In the genomic region with DNA sequence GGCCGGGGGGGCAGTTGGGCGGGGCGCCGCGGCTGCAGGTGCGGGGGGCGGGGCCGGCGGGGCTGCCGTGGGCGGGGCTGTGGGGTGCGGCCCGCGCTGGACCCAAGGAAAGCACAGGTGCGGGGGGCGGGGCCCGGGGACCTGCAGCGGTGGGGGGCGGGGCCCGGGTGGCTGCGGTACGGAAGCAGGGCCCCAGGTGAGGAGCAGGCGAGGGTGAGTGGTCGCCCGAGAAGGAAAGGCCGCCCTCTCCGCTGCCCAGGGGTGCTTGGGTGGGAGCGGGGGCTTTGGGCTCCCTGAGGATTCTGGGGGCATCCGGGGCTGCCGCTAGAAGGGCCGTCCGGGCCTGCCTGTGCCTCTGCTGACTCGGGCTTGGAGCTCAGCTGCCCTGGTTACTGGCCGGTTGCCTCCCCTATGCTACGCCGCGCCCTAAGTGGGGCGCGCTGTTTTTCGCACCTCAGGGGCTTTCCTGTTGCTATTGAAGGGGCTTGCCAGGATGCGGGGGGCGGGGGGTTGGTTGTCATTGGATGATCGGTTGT, we compare ENCODE assay signal across 8 cellular contexts. TPM values are rescaled to one million over a fixed set of nuclear protein-coding genes. Genes with fewer than 3 reads are reported as not detected.
DNase-seq lines count a peak whose midpoint lies in the region; ATAC-seq and TF ChIP-seq lines count a peak whose summit lies in the region.

No MANE protein-coding gene starts in this region.

- peak; percentile 0 to 20 for ATAC-seq in natural killer cell treated with Interleukin-12 subunit alpha and Interleukin-12 subunit beta and Interleukin-15 and Interleukin-18, amount 100 ng/mL, for 72 hours
- ATAC-seq in GM18502 (IDR thresholded peaks at IDR 0.05; ENCODE audit: poor library complexity, unreplicated experiment), result no peak

- H3K27ac ChIP-seq in epithelial cell of prostate, result peak overlapping the region; percentile 28
- H3K27ac ChIP-seq in vagina, result no peak overlapping the region

- H3K4me3 ChIP-seq in GM06990 (replicated peaks; ENCODE audit: low read depth, low read length) (peak overlapping the region; percentile 48), vagina (peak overlapping the region; percentile 37 to 84)

- no peaks in the 10 kb centered on the region for H3K9me3 ChIP-seq in vagina

- TF ChIP-seq POLR2A in vagina (IDR thresholded peaks at IDR 0.05), result no peak

- H3K36me3 ChIP-seq in GM06990 (ENCODE audit: control insufficient read depth, insufficient read depth, low read length), result no peaks in the 10 kb centered on the region
- H3K36me3 ChIP-seq in vagina, result no peaks in the 10 kb centered on the region

- H3K9me3 Mint-ChIP-seq in natural killer cell treated with Interleukin-12 subunit alpha and Interleukin-12 subunit beta and Interleukin-15 and Interleukin-18, amount 100 ng/mL, for 72 hours, result no peaks in the 10 kb centered on the region

- H3K4me1 Mint-ChIP-seq in natural killer cell treated with Interleukin-12 subunit alpha and Interleukin-12 subunit beta and Interleukin-15 and Interleukin-18, amount 100 ng/mL, for 72 hours (ENCODE audit: low read depth in 2 of 2), result peaks cover 0 to 6% of the 10 kb centered on the region in 2 donors

- intact Hi-C loops in vagina (cut with DNase I), result no loop called here

- TF ChIP-seq CTCF in GM06990 (IDR thresholded peaks at IDR 0.05; ENCODE audit: insufficient read depth, low read length, poor library complexity, severe bottlenecking) (no peak), vagina (IDR thresholded peaks at IDR 0.05) (no peak)

- H3K27me3 ChIP-seq in GM06990 (replicated peaks; ENCODE audit: control insufficient read depth, insufficient read depth, low read length) (no peaks in the 10 kb centered on the region), vagina (no peaks in the 10 kb centered on the region)

- H3K4me1 ChIP-seq in vagina, result peaks cover 12% of the 10 kb centered on the region

- H3K4me3 Mint-ChIP-seq in natural killer cell treated with Interleukin-12 subunit alpha and Interleukin-12 subunit beta and Interleukin-15 and Interleukin-18, amount 100 ng/mL, for 72 hours, result peak overlapping the region; percentile 76

- H3K27ac Mint-ChIP-seq in natural killer cell treated with Interleukin-12 subunit alpha and Interleukin-12 subunit beta and Interleukin-15 and Interleukin-18, amount 100 ng/mL, for 72 hours, result no peak overlapping the region

- H3K27me3 Mint-ChIP-seq in natural killer cell treated with Interleukin-12 subunit alpha and Interleukin-12 subunit beta and Interleukin-15 and Interleukin-18, amount 100 ng/mL, for 72 hours, result peaks cover 8 to 21% of the 10 kb centered on the region in 2 donors

- no peaks in the 10 kb centered on the region for H3K36me3 Mint-ChIP-seq in natural killer cell treated with Interleukin-12 subunit alpha and Interleukin-12 subunit beta and Interleukin-15 and Interleukin-18, amount 100 ng/mL, for 72 hours

- DNase-seq in GM06990 (ENCODE audit: extremely low read depth, insufficient read length) (peak; percentile 26), HuH-7 (ENCODE audit: low spot score) (peak; percentile 42), epithelial cell of prostate (ENCODE audit: low read depth, low spot score) (no peak), vagina (ENCODE audit: extremely low spot score in 2 of 2) (no peak), GF-D8 (lab: John Stamatoyannopoulos, UW) (no peak)
- peak; percentile 20 for DNase-seq in activated CD4-positive, alpha-beta T cell treated with anti-CD3 and anti-CD28 coated beads for 48 hours
- no peak for DNase-seq in natural killer cell treated with Interleukin-12 subunit alpha and Interleukin-12 subunit beta and Interleukin-15 and Interleukin-18, amount 100 ng/mL, for 72 hours (ENCODE audit: low spot score)

RNA-seq across cellular contexts. Expression of a gene that starts 0.8 kb away (rescaled TPM):
- 1 to 10 TPM; 4.4 to 7.0 TPM for total RNA-seq in natural killer cell treated with Interleukin-12 subunit alpha and Interleukin-12 subunit beta and Interleukin-15 and Interleukin-18, amount 100 ng/mL, for 72 hours
- total RNA-seq in vagina, result 15.2 TPM

RNA-seq across cellular contexts. Expression of a gene that starts 54.9 kb away (rescaled TPM):
- 10 to 100 TPM in 1 of 2 donors, 1 to 10 TPM in 1; 7.6 to 11.9 TPM for total RNA-seq in natural killer cell treated with Interleukin-12 subunit alpha and Interleukin-12 subunit beta and Interleukin-15 and Interleukin-18, amount 100 ng/mL, for 72 hours
- total RNA-seq in vagina, result 8.6 TPM

Comparison
In these comparisons a context has a peak if more than half of its experiments do, and no peak if none do; other contexts are left out.
1. DNase-seq: peak in GM06990 (single experiment), HuH-7 (single experiment) and activated CD4-positive, alpha-beta T cell treated with anti-CD3 and anti-CD28 coated beads for 48 hours (single experiment); none in epithelial cell of prostate (single experiment), natural killer cell treated with Interleukin-12 subunit alpha and Interleukin-12 subunit beta and Interleukin-15 and Interleukin-18, amount 100 ng/mL, for 72 hours (single experiment), vagina (0 of 2) and GF-D8 (single experiment).